Comparison of ENCODE assay signal across 17 cellular contexts in genomic region chr7:134784251-134785049, GRCh38. TPM values are rescaled to one million over a fixed set of nuclear protein-coding genes. Genes with fewer than 3 reads are reported as not detected.
DNase-seq lines count a peak whose midpoint lies in the region; ATAC-seq and TF ChIP-seq lines count a peak whose summit lies in the region.
"Had no signal": no experiment of that assay in that cellular context is flagged by ENCODE, and none has a peak within 500 bp of the region (broad histone marks: within the 10 kb centered on the region; RNA-seq: fewer than 3 reads in every experiment).

No MANE protein-coding gene starts in this region.

- peaks cover 23% of the 10 kb centered on the region for H3K36me3 ChIP-seq in IMR-90 (ENCODE audit: control insufficient read depth, insufficient read depth, low read length)
- peaks cover 6 to 34% of the 10 kb centered on the region in 2 experiments for H3K36me3 ChIP-seq in mesenchymal stem cell (ENCODE audit: control insufficient read depth in 1 of 2, insufficient read depth in 2 of 2, low read depth in 1 of 2, low read length in 2 of 2)
- H3K36me3 ChIP-seq in stomach smooth muscle (ENCODE audit: control insufficient read depth in 2 of 2, insufficient read depth in 2 of 2, low read length in 2 of 2), result peaks cover 6 to 8% of the 10 kb centered on the region in 2 donors
- no peaks in the 10 kb centered on the region for H3K36me3 ChIP-seq in SJCRH30
- H3K36me3 ChIP-seq: HAP-1 had no signal

- H2BK12ac ChIP-seq in mesenchymal stem cell (ENCODE audit: low read length in 2 of 2), result no peak overlapping the region

- in situ Hi-C loops in IMR-90 (cut with MboI; ENCODE audit: low sequenced_read_pairs) (no loop called here), astrocyte of the spinal cord (cut with HindIII; ENCODE audit: low sequenced_read_pairs) (no loop called here)

- peak overlapping the region; percentile 1 for H2BK5ac ChIP-seq in IMR-90 (ENCODE audit: low read depth, low read length, poor library complexity, severe bottlenecking)
- no peak overlapping the region for H2BK5ac ChIP-seq in mesenchymal stem cell (ENCODE audit: low read depth, low read length, poor library complexity, severe bottlenecking)

- H3K27me3 ChIP-seq in IMR-90 (ENCODE audit: control insufficient read depth, insufficient read depth, low read length) (no peaks in the 10 kb centered on the region), mesenchymal stem cell (ENCODE audit: control insufficient read depth in 1 of 2, insufficient read depth in 1 of 2, low read length in 2 of 2) (no peaks in the 10 kb centered on the region), stomach smooth muscle (ENCODE audit: control insufficient read depth in 1 of 2, insufficient read depth in 2 of 2, low read length in 2 of 2) (no peaks in the 10 kb centered on the region), SJCRH30 (no peaks in the 10 kb centered on the region)
- H3K27me3 ChIP-seq: hepatocyte, SJSA1 had no signal

- H3K4me3 ChIP-seq in IMR-90 (ENCODE audit: insufficient read depth, low read depth, low read length) (no peak overlapping the region), astrocyte of the spinal cord (ENCODE audit: low read depth, low read length) (no peak overlapping the region), mesenchymal stem cell (ENCODE audit: insufficient read depth in 1 of 2, low read depth in 1 of 2, low read length in 2 of 2) (no peak overlapping the region), stomach smooth muscle (ENCODE audit: low read length in 2 of 2) (peak overlapping the region; percentile 73 to 93), SJCRH30 (no peak overlapping the region)
- H3K4me3 ChIP-seq: HAP-1, hepatocyte, SJSA1 had no signal

- TF ChIP-seq POLR2A in IMR-90 (IDR thresholded peaks at IDR 0.05; ENCODE audit: low read depth, low read length), result no peak

- TF ChIP-seq RAD21 in IMR-90 (IDR thresholded peaks at IDR 0.05; ENCODE audit: low read length), result no peak

- no peak overlapping the region for H2AK9ac ChIP-seq in IMR-90 (replicated peaks; ENCODE audit: low read depth, low read length, poor library complexity)

- WGBS in IMR-90 (ENCODE audit: extremely low coverage in 2 of 2, insufficient read length in 1 of 2), 2 experiments, result no CpG with 5 or more reads among the region's 9 CpGs
- 93% methylated on average over 9 of the region's 9 CpGs for WGBS in mesenchymal stem cell

- no TSS peak for BruUV-seq in IMR-90 (replicated peaks; lab: Mats Ljungman, UMichigan)

- H4K91ac ChIP-seq in IMR-90 (ENCODE audit: insufficient read depth, low read depth, low read length) (no peak overlapping the region), mesenchymal stem cell (ENCODE audit: low read length) (no peak overlapping the region)

- POLR2A ChIA-PET in IMR-90 (lab: Charles Lee; ENCODE audit: unreplicated experiment), result interaction anchor here (0.6 to 2.7 kb wide), 4 partner anchors 17 to 911 kb away, joined by 3 to 15 read pairs (median 3); no protein-coding TSS in a partner anchor

- H3K9ac ChIP-seq in IMR-90 (ENCODE audit: low read depth, low read length) (no peak overlapping the region), mesenchymal stem cell (ENCODE audit: low read length) (no peak overlapping the region), stomach smooth muscle (ENCODE audit: low read length in 2 of 2) (peak overlapping the region; percentile 63 to 96)

- H3K18ac ChIP-seq in IMR-90 (ENCODE audit: low read depth, low read length) (no peak overlapping the region), mesenchymal stem cell (ENCODE audit: low read depth in 1 of 2, low read length in 2 of 2) (no peak overlapping the region)

- H2BK20ac ChIP-seq in IMR-90 (ENCODE audit: low read depth, low read length), result no peak overlapping the region

- H2BK15ac ChIP-seq in IMR-90 (ENCODE audit: low read depth, low read length) (no peak overlapping the region), mesenchymal stem cell (ENCODE audit: low read depth, poor library complexity, severe bottlenecking) (no peak overlapping the region)

- TF ChIP-seq CTCF in IMR-90 (conservative IDR thresholded peaks at IDR 0.05; ENCODE audit: low read depth, low read length) (no peak), astrocyte of the spinal cord (IDR thresholded peaks at IDR 0.05; ENCODE audit: low read depth, low read length) (no peak)

- H3K9me3 ChIP-seq in IMR-90 (ENCODE audit: control insufficient read depth, insufficient read depth, low read length) (no peaks in the 10 kb centered on the region), mesenchymal stem cell (ENCODE audit: control insufficient read depth, low read length) (no peaks in the 10 kb centered on the region), stomach smooth muscle (ENCODE audit: control insufficient read depth in 2 of 2, low read length in 2 of 2) (no peaks in the 10 kb centered on the region), SJCRH30 (replicated peaks) (no peaks in the 10 kb centered on the region)
- H3K9me3 ChIP-seq: Caco-2, HAP-1, SJSA1 had no signal

- H2AFZ ChIP-seq in IMR-90 (replicated peaks; ENCODE audit: low read length, poor library complexity) (no peak overlapping the region), mesenchymal stem cell (ENCODE audit: low read depth, low read length) (no peak overlapping the region)
- H2AFZ ChIP-seq: hepatocyte had no signal

- CTCF ChIA-PET in IMR-90 (lab: Yijun Ruan, JAX), result interaction anchor here (1.8 kb wide), 1 partner anchor 94 kb away, joined by 7 read pairs; no protein-coding TSS in a partner anchor

- ATAC-seq in IMR-90 (ENCODE audit: low read depth), result no peak

- H2BK120ac ChIP-seq in IMR-90 (ENCODE audit: low read depth, low read length) (no peak overlapping the region), mesenchymal stem cell (ENCODE audit: low read depth, low read length) (no peak overlapping the region)

- H4K20me1 ChIP-seq in IMR-90 (ENCODE audit: insufficient read depth, low read length), result peaks cover 87% of the 10 kb centered on the region

- H4K5ac ChIP-seq in IMR-90 (ENCODE audit: low read depth, low read length), result no peak overlapping the region

- H3K14ac ChIP-seq in IMR-90 (replicated peaks; ENCODE audit: low read depth, low read length), result peak overlapping the region; percentile 36; the same call in 1 of the 2 replicates
- no peak overlapping the region for H3K14ac ChIP-seq in mesenchymal stem cell (ENCODE audit: low read length in 2 of 2)

- peaks cover 35% of the 10 kb centered on the region for H3K9me1 ChIP-seq in IMR-90 (ENCODE audit: insufficient read depth, low read length)

- H4K8ac ChIP-seq in IMR-90 (ENCODE audit: low read depth in 2 of 2, low read length in 2 of 2) (peak overlapping the region in 1 of 2 experiments; percentile 9; a peak in 1 of 4 replicates), mesenchymal stem cell (ENCODE audit: low read length) (no peak overlapping the region)

- H2AK5ac ChIP-seq in IMR-90 (ENCODE audit: low read depth, low read length) (no peak overlapping the region), mesenchymal stem cell (ENCODE audit: low read length, severe bottlenecking) (no peak overlapping the region)

- H3K4me1 ChIP-seq in IMR-90 (ENCODE audit: control insufficient read depth, insufficient read depth, low read length) (peaks cover 22% of the 10 kb centered on the region), mesenchymal stem cell (ENCODE audit: control insufficient read depth, insufficient read depth, low read depth, low read length) (peaks cover 9% of the 10 kb centered on the region), stomach smooth muscle (ENCODE audit: control insufficient read depth, insufficient read depth, low read length) (peaks cover 36% of the 10 kb centered on the region), SJCRH30 (peaks cover 3% of the 10 kb centered on the region; the same call in 1 of the 2 replicates)

- dilution Hi-C loops in IMR-90 (cut with HindIII; ENCODE audit: low sequenced_read_pairs, unreplicated experiment), result no loop called here

- no peak overlapping the region for H3K4ac ChIP-seq in IMR-90 (ENCODE audit: low read depth, low read length)
- H3K4ac ChIP-seq in mesenchymal stem cell (ENCODE audit: low read depth in 1 of 2, low read length in 2 of 2), result no peak overlapping the region

- intact Hi-C loops in IMR-90 (cut with micrococcal nuclease), result loop anchor here (5.0 kb wide), 1 partner anchor 168 kb away; no protein-coding TSS in a partner anchor

- H3K4me2 ChIP-seq in IMR-90 (ENCODE audit: low read depth, low read length) (peak overlapping the region; percentile 9; the same call in 1 of the 2 replicates), mesenchymal stem cell (ENCODE audit: low read length, poor library complexity, severe bottlenecking) (peak overlapping the region; percentile 1)
- H3K4me2 ChIP-seq: hepatocyte had no signal

- peaks cover 0 to 56% of the 10 kb centered on the region in 2 experiments; a peak in 2 of 4 replicates for H3K79me1 ChIP-seq in IMR-90 (ENCODE audit: low read depth in 1 of 2, low read length in 2 of 2)
- peaks cover 3% of the 10 kb centered on the region for H3K79me1 ChIP-seq in mesenchymal stem cell (replicated peaks; ENCODE audit: low read length, poor library complexity, severe bottlenecking)

- H3K23ac ChIP-seq in IMR-90 (ENCODE audit: low read depth, low read length) (0 out of 2 replicates have a peak overlapping the region, but pooled peaks have one; percentile 56), mesenchymal stem cell (ENCODE audit: low read length in 2 of 2) (no peak overlapping the region)

- H3K27ac ChIP-seq in IMR-90 (ENCODE audit: insufficient read depth, low read length), result no peak overlapping the region
- no peak overlapping the region for H3K27ac ChIP-seq in mesenchymal stem cell (ENCODE audit: low read length, poor library complexity, severe bottlenecking)
- peak overlapping the region; percentile 99 for H3K27ac ChIP-seq in stomach smooth muscle (ENCODE audit: low read length)
- no peak overlapping the region for H3K27ac ChIP-seq in SJCRH30
- H3K27ac ChIP-seq: hepatocyte, SJSA1 had no signal

- no peak overlapping the region for H3K56ac ChIP-seq in IMR-90 (ENCODE audit: extremely low read depth, insufficient read depth, low read length)

- DNase-seq in IMR-90, result no peak
- peak; percentile 41 for DNase-seq in astrocyte of the spinal cord (ENCODE audit: low read depth, low spot score)
- no peak for DNase-seq in mesenchymal stem cell
- DNase-seq in occipital lobe (lab: John Stamatoyannopoulos, UW), result no peak
- no peak for DNase-seq in hippocampal formation (lab: John Stamatoyannopoulos, UW)
- no peak for DNase-seq in SJCRH30
- no peak for DNase-seq in iPS-NIHi7 (ENCODE audit: extremely low spot score)
- DNase-seq: activated CD4-positive, CD25-positive, alpha-beta regulatory T cell; Caco-2; caudate nucleus; NCI-H1105; NCI-H524 treated with DMSO at 0.1 percent for 48 hours; substantia nigra had no signal

TF ChIP-seq in IMR-90, 13 proteins besides CTCF, POLR2A, EP300 and RAD21 (continues in another document):
- no peak for TF ChIP-seq CEBPB (IDR thresholded peaks at IDR 0.05; ENCODE audit: low read depth, low read length)

RNA-seq across cellular contexts. Expression of gene CALD1, which starts 5.0 kb away (rescaled TPM):
- total RNA-seq in IMR-90 (2012; rRNA removed) (487 and 532 TPM in 2 replicates), occipital lobe (29.5 TPM)
- 375 and 382 TPM in 2 replicates for polyA plus RNA-seq in IMR-90 (2012; rRNA removed)
- 140 and 308 TPM in 2 replicates for polyA plus RNA-seq in IMR-90 (2012; cell fraction: cytosol; rRNA removed)
- 114 and 384 TPM in 2 replicates for polyA plus RNA-seq in IMR-90 (2012; cell fraction: nucleus; rRNA removed; ENCODE audit: low replicate concordance)
- 820 TPM for polyA plus RNA-seq in mesenchymal stem cell (2013, experiment 1 of 2)
- polyA plus RNA-seq in mesenchymal stem cell (2013, experiment 2 of 2), result 785 TPM
- 102 and 113 TPM in 2 replicates for total RNA-seq in SJCRH30 (2014; rRNA removed; shearing (Covaris generic))

Comparison
In these comparisons a context has a peak if more than half of its experiments do, and no peak if none do; other contexts are left out.
1. H3K4me3 ChIP-seq: peak in stomach smooth muscle (2 of 2); none in IMR-90 (single experiment), astrocyte of the spinal cord (single experiment), mesenchymal stem cell (0 of 2) and SJCRH30 (single experiment).
2. H3K9ac ChIP-seq: peak in stomach smooth muscle (2 of 2); none in IMR-90 (single experiment) and mesenchymal stem cell (single experiment).